In the genomic region with DNA sequence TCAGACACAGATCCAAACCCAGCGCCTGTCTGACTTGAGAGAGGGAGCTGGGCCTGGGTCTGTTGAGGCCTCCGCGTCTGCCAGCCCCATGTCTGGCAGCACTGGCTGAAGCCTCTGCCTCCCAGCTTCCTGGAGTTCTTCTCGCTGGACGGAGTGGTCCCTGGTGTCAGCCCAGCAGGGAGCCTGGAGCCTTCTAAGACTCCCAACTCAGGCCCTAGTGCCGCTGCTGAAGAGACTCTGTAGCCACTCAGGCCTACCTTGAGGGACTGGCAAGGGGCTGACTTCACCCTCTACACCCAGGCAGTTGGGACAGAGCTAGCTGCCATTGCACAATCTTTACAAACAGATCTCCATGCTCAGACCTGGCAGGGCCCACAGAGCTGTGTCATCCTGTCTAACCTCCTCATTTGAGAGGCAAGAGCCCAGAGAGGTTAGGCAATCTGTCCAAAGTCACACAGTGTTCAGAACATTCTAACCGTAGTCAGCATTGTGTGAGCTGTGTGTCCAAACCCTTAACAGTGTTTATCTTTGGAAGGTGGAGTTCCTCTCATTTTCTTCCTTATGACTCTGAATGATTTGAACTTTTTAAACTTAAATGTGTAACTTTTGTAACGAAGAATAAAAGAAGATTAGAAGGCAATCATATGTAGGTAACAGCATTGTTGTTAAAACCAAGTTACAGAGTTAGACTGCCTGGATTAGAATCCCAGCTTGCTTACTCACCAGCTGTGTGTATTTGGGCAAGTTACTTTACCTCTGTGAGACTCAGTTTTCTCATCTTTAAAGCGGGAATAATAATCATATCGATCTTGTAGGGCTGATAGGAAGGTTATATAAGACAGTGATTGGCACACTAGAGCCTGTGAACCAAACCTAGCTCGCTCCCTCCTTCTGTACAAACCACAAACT, we compare ENCODE assay signal across 10 cellular contexts. TPM values are rescaled to one million over a fixed set of nuclear protein-coding genes. Genes with fewer than 3 reads are reported as not detected.
DNase-seq lines count a peak whose midpoint lies in the region; ATAC-seq, FAIRE-seq and TF ChIP-seq lines count a peak whose summit lies in the region.
"Had no signal": no experiment of that assay in that cellular context is flagged by ENCODE, and none has a peak within 500 bp of the region (broad histone marks: within the 10 kb centered on the region; RNA-seq: fewer than 3 reads in every experiment).

No MANE protein-coding gene starts in this region.

- H3K9me3 ChIP-seq in MM.1S (replicated peaks; ENCODE audit: insufficient read depth, low read length): no peaks in the 10 kb centered on the region

- TF ChIP-seq CTCF in fibroblast of the aortic adventitia (IDR thresholded peaks at IDR 0.05; ENCODE audit: insufficient read depth, low read length) (no peak), MM.1S (IDR thresholded peaks at IDR 0.05; ENCODE audit: low read length) (no peak)

- H3K36me3 ChIP-seq in rectal smooth muscle tissue (ENCODE audit: control insufficient read depth, insufficient read depth, low read length) (no peaks in the 10 kb centered on the region), MM.1S (replicated peaks; ENCODE audit: insufficient read depth, low read length) (no peaks in the 10 kb centered on the region)

- no peaks in the 10 kb centered on the region for H4K20me1 ChIP-seq in MM.1S (ENCODE audit: insufficient read depth, low read length)

- no peaks in the 10 kb centered on the region for H3K9me2 ChIP-seq in MM.1S (replicated peaks; ENCODE audit: insufficient read depth, low read length)

- peak; percentile 76 for DNase-seq in EL
- peak; percentile 69 for DNase-seq in RCC 7860 (ENCODE audit: low spot score)
- peak; percentile 92 for DNase-seq in fibroblast of the aortic adventitia (ENCODE audit: low read depth)
- no peak for DNase-seq in MM.1S
- DNase-seq in middle frontal gyrus (ENCODE audit: extremely low spot score, low spot score): no peak
- DNase-seq: NCI-H2107 had no signal

- H3K4me1 ChIP-seq in rectal smooth muscle tissue (ENCODE audit: control insufficient read depth, insufficient read depth, low read length) (peaks cover 20% of the 10 kb centered on the region), MM.1S (ENCODE audit: low read length) (peaks cover 22% of the 10 kb centered on the region)

- H3K4me2 ChIP-seq in MM.1S (ENCODE audit: low read depth, low read length): no peak overlapping the region

- FAIRE-seq in RCC 7860 (lab: Jason Lieb, UNC): no peak

- H3K27ac ChIP-seq in rectal smooth muscle tissue (ENCODE audit: low read depth, low read length): peak overlapping the region; percentile 38
- H3K27ac ChIP-seq in MM.1S (ENCODE audit: low read length): no peak overlapping the region

- no peak overlapping the region for H3K4me3 ChIP-seq in fibroblast of the aortic adventitia (ENCODE audit: low read depth, low read length)
- H3K4me3 ChIP-seq in rectal smooth muscle tissue (ENCODE audit: low read length): no peak overlapping the region
- no peak overlapping the region for H3K4me3 ChIP-seq in MM.1S (ENCODE audit: low read length)

- no peaks in the 10 kb centered on the region for H3K79me2 ChIP-seq in MM.1S (ENCODE audit: low read length)

- no peak overlapping the region for H2AFZ ChIP-seq in MM.1S (ENCODE audit: low read length)

- H3K27me3 ChIP-seq in rectal smooth muscle tissue (ENCODE audit: control insufficient read depth, insufficient read depth, low read length) (no peaks in the 10 kb centered on the region), MM.1S (replicated peaks; ENCODE audit: insufficient read depth, low read length) (no peaks in the 10 kb centered on the region)

- no peak for ATAC-seq in GM18519 (IDR thresholded peaks at IDR 0.05; ENCODE audit: low FRiP score, unreplicated experiment)
- no peak for ATAC-seq in HG03354 (IDR thresholded peaks at IDR 0.05; ENCODE audit: poor library complexity, severe bottlenecking, unreplicated experiment)
- ATAC-seq: activated naive CD4-positive, alpha-beta T cell treated with anti-CD3 and anti-CD28 coated beads, Interleukin-2, amount 50 U/mL, for 72 hours had no signal

- H3F3A ChIP-seq in MM.1S (ENCODE audit: insufficient read depth, low read length): peaks cover 10% of the 10 kb centered on the region

- no peak overlapping the region for H3K9ac ChIP-seq in rectal smooth muscle tissue (ENCODE audit: low read length)
- H3K9ac ChIP-seq in MM.1S (ENCODE audit: low read length): no peak overlapping the region

RNA-seq across cellular contexts. Expression of a gene that starts 4.6 kb away (rescaled TPM):
- 22.2 and 44.1 TPM in 2 replicates for total RNA-seq in fibroblast of the aortic adventitia (ENCODE audit: low replicate concordance)

RNA-seq across cellular contexts. Expression of a gene that starts 58.5 kb away (rescaled TPM):
- total RNA-seq in fibroblast of the aortic adventitia (ENCODE audit: low replicate concordance): 21.7 and 193 TPM in 2 replicates

Comparison
In these comparisons a context has a peak if more than half of its experiments do, and no peak if none do; other contexts are left out.
1. DNase-seq: peak in EL (single experiment), RCC 7860 (single experiment) and fibroblast of the aortic adventitia (single experiment); none in MM.1S (single experiment) and middle frontal gyrus (single experiment).